Comparison of ENCODE assay signal across 10 cellular contexts in genomic region chr13:52695856-52696255, GRCh38. TPM values are rescaled to one million over a fixed set of nuclear protein-coding genes. Genes with fewer than 3 reads are reported as not detected.
DNase-seq lines count a peak whose midpoint lies in the region; FAIRE-seq and TF ChIP-seq lines count a peak whose summit lies in the region.
"Had no signal": no experiment of that assay in that cellular context is flagged by ENCODE, and none has a peak within 500 bp of the region (broad histone marks: within the 10 kb centered on the region; RNA-seq: fewer than 3 reads in every experiment).

No MANE protein-coding gene starts in this region.

- H3K27me3 ChIP-seq in GM23248 (replicated peaks; ENCODE audit: insufficient read depth) = no peaks in the 10 kb centered on the region
- H3K27me3 ChIP-seq: left lung, SJSA1 had no signal

- in situ Hi-C loops in GM23248 (cut with MboI) = no loop called here

- no peak overlapping the region for H3K4me3 ChIP-seq in GM23248
- H3K4me3 ChIP-seq: left lung, SJSA1 had no signal

- H3K27ac ChIP-seq in GM23248 = no peak overlapping the region
- H3K27ac ChIP-seq: left lung, SJSA1 had no signal

- peaks cover 2% of the 10 kb centered on the region for H3F3A ChIP-seq in GM23248 (ENCODE audit: insufficient read depth)

- no peaks in the 10 kb centered on the region for H3K4me1 ChIP-seq in GM23248 (ENCODE audit: insufficient read depth)
- H3K4me1 ChIP-seq: SJSA1 had no signal

- H3K9me3 ChIP-seq in GM23248 (ENCODE audit: low read depth) = no peaks in the 10 kb centered on the region
- H3K9me3 ChIP-seq: left lung, SJSA1 had no signal

- H3K9ac ChIP-seq in GM23248 = no peak overlapping the region

- peak; percentile 30 for FAIRE-seq in GM12892 (lab: Jason Lieb, UNC)

- H2AFZ ChIP-seq in GM23248 = no peak overlapping the region

- H3K79me2 ChIP-seq in GM23248 (ENCODE audit: insufficient read depth) = no peaks in the 10 kb centered on the region

- 82 to 89% methylated on average over 3 of the region's 3 CpGs for WGBS in GM23248 (ENCODE audit: low coverage in 1 of 2, low lambda C conversion rate in 2 of 2, missing lambda C conversion rate in 2 of 2), 2 experiments

- peaks cover 34% of the 10 kb centered on the region for H3K36me3 ChIP-seq in GM23248 (ENCODE audit: low read depth)
- H3K36me3 ChIP-seq: SJSA1 had no signal

- no peaks in the 10 kb centered on the region for H4K20me1 ChIP-seq in GM23248 (ENCODE audit: insufficient read depth)

- H3K4me2 ChIP-seq in GM23248 (ENCODE audit: unreplicated experiment) = no peak overlapping the region

- H3K9me2 ChIP-seq in GM23248 (ENCODE audit: insufficient read depth) = no peaks in the 10 kb centered on the region

- TF ChIP-seq POLR2A in GM12892 (IDR thresholded peaks at IDR 0.05; ENCODE audit: low read depth, low read length) = no peak

- DNase-seq in GM12892 (ENCODE audit: insufficient read length) (no peak), GM23248 (peak; percentile 48), SIG-M5 (lab: John Stamatoyannopoulos, UW) (peak; percentile 41), kidney tubule cell (ENCODE audit: low spot score) (peak; percentile 29), cerebellum (ENCODE audit: low spot score) (no peak), COR-L47 (lab: John Stamatoyannopoulos, UW) (no peak), midbrain (lab: John Stamatoyannopoulos, UW) (no peak)
- DNase-seq: left lung had no signal

RNA-seq across cellular contexts. Expression of gene SUGT1, which starts 43.2 kb away (rescaled TPM):
- polyA plus RNA-seq in GM12892 (2012; ENCODE audit: missing spikeins) = 65.7 TPM
- total RNA-seq in GM23248 (2014; rRNA removed; shearing (Covaris generic)) = 29.4 and 49.2 TPM in 2 replicates
- polyA plus RNA-seq in GM23248 (2016; fragmentation: Nextera tagmentation; extraction: Ambion mirVana) = 77.2 and 78.8 TPM in 2 replicates
- total RNA-seq in cerebellum = 59.7 TPM

RNA-seq across cellular contexts. Expression of gene CNMD, which starts 43.8 kb away (rescaled TPM):
- polyA plus RNA-seq in GM12892 (2012; ENCODE audit: missing spikeins) = not detected
- total RNA-seq in GM23248 (2014; rRNA removed; shearing (Covaris generic)) = not detected in 2 replicates
- not detected in 2 replicates for polyA plus RNA-seq in GM23248 (2016; fragmentation: Nextera tagmentation; extraction: Ambion mirVana)
- total RNA-seq in cerebellum = 2.8 TPM
- total RNA-seq: left lung, SJSA1 had no signal
- polyA plus RNA-seq: IgD-negative memory B cell had no signal

RNA-seq across cellular contexts. Expression of gene HNRNPA1L2, which starts 53.6 kb away (rescaled TPM):
- 13.9 TPM for polyA plus RNA-seq in GM12892 (2012; ENCODE audit: missing spikeins)
- 1.2 and 1.9 TPM in 2 replicates for total RNA-seq in GM23248 (2014; rRNA removed; shearing (Covaris generic))
- 5.7 and 8.5 TPM in 2 replicates for polyA plus RNA-seq in GM23248 (2016; fragmentation: Nextera tagmentation; extraction: Ambion mirVana)
- total RNA-seq in cerebellum = 8.3 TPM

Comparison
In these comparisons a context has a peak if more than half of its experiments do, and no peak if none do; other contexts are left out.
1. DNase-seq: peak in GM23248 (single experiment), SIG-M5 (single experiment) and kidney tubule cell (single experiment); none in GM12892 (single experiment), cerebellum (single experiment), COR-L47 (single experiment) and midbrain (single experiment).